ENCODE assay signal across 2 cellular contexts in the genomic region with DNA sequence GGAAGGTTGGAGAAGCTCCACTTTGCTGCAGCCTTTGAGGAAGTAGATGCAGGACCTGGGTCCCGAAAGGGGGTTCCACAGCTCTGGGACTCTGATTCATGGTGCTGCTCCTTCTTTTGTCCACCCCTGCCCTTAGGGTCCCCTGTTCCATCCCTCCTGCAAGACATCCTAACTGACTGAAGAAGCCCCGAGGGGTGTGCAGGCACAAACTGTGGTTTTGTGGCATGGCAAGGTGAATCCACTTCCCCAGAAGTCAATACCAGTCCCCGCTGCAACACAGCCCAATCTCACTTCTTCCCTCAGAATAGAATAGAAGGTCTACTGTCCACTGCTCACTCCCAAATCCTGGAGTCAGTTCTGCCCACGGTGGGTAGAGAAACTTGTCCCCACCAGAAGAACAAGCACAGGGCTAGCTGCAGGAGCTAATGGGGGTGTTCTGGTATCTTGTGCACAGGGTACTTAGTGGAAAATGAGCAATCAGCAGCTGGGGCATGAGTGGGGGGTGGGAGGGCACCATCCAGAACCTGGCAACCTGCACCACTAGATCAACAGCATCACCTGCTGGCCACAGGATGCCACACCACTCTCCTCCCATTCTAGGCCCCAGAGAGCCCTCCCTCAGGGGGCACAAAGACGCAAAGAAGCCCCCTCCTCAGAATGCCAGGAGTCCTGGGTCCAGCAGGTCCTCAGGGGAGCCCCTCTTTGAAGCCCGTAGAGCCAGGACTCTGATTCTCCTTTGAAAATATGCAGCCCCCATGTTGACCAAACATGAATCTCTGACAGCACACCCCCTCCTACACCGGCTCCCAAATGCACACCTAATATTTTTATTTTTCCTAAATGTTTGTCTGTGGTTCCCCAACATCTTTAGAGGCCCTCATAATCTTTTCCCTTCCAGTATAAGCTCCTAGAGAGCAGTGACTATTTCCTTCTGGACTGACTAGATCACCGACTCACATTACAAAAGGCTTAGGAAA.
TF ChIP-seq lines count a peak whose summit lies in the region.

No MANE protein-coding gene starts in this region.

TF ChIP-seq in SK-N-SH, 30 proteins besides CTCF, POLR2A, EP300 and RAD21 (continued from another document):
- no peak for TF ChIP-seq JUND (IDR thresholded peaks at IDR 0.05)

TF ChIP-seq in SK-N-SH treated with all-trans-retinoic acid at 6 μM for 48 hours, 23 proteins besides CTCF, POLR2A, EP300 and RAD21 (continued from another document):
- TF ChIP-seq, protein P1, sequence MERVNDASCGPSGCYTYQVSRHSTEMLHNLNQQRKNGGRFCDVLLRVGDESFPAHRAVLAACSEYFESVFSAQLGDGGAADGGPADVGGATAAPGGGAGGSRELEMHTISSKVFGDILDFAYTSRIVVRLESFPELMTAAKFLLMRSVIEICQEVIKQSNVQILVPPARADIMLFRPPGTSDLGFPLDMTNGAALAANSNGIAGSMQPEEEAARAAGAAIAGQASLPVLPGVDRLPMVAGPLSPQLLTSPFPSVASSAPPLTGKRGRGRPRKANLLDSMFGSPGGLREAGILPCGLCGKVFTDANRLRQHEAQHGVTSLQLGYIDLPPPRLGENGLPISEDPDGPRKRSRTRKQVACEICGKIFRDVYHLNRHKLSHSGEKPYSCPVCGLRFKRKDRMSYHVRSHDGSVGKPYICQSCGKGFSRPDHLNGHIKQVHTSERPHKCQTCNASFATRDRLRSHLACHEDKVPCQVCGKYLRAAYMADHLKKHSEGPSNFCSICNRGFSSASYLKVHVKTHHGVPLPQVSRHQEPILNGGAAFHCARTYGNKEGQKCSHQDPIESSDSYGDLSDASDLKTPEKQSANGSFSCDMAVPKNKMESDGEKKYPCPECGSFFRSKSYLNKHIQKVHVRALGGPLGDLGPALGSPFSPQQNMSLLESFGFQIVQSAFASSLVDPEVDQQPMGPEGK (CRISPR knock-in tag; IDR thresholded peaks at IDR 0.05; ENCODE audit: borderline replicate concordance) = no peak
- TF ChIP-seq ZNF565 (CRISPR knock-in tag; conservative IDR thresholded peaks at IDR 0.05; ENCODE audit: low read depth) = no peak
- TF ChIP-seq ZNF8 (CRISPR knock-in tag; IDR thresholded peaks at IDR 0.05) = no peak
- TF ChIP-seq OSR1 (CRISPR knock-in tag; IDR thresholded peaks at IDR 0.05) = no peak
- TF ChIP-seq ZFP30 (CRISPR knock-in tag; IDR thresholded peaks at IDR 0.05) = no peak
- TF ChIP-seq BACH2 (CRISPR knock-in tag; IDR thresholded peaks at IDR 0.05; ENCODE audit: borderline replicate concordance) = no peak
- no peak for TF ChIP-seq ZFP3 (CRISPR knock-in tag; IDR thresholded peaks at IDR 0.05)
- no peak for TF ChIP-seq CSDC2 (CRISPR knock-in tag; IDR thresholded peaks at IDR 0.05)
- TF ChIP-seq, protein P2, sequence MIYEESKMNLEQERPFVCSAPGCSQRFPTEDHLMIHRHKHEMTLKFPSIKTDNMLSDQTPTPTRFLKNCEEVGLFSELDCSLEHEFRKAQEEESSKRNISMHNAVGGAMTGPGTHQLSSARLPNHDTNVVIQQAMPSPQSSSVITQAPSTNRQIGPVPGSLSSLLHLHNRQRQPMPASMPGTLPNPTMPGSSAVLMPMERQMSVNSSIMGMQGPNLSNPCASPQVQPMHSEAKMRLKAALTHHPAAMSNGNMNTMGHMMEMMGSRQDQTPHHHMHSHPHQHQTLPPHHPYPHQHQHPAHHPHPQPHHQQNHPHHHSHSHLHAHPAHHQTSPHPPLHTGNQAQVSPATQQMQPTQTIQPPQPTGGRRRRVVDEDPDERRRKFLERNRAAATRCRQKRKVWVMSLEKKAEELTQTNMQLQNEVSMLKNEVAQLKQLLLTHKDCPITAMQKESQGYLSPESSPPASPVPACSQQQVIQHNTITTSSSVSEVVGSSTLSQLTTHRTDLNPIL (CRISPR knock-in tag; IDR thresholded peaks at IDR 0.05; ENCODE audit: low read depth) = no peak
